Comparison of ENCODE assay signal across 9 cellular contexts in the genomic region with DNA sequence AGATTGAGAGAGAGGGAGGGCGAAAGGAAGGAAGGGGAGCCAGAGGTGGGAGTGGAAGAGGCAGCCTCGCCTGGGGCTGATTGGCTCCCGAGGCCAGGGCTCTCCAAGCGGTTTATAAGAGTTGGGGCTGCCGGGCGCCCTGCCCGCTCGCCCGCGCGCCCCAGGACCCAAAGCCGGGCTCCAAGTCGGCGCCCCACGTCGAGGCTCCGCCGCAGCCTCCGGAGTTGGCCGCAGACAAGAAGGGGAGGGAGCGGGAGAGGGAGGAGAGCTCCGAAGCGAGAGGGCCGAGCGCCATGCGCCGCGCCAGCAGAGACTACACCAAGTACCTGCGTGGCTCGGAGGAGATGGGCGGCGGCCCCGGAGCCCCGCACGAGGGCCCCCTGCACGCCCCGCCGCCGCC. TPM values are rescaled to one million over a fixed set of nuclear protein-coding genes. Genes with fewer than 3 reads are reported as not detected.
DNase-seq lines count a peak whose midpoint lies in the region; ATAC-seq and TF ChIP-seq lines count a peak whose summit lies in the region.
"Had no signal": no experiment of that assay in that cellular context is flagged by ENCODE, and none has a peak within 500 bp of the region (broad histone marks: within the 10 kb centered on the region; RNA-seq: fewer than 3 reads in every experiment).

Gene TNFSF11, plus strand, starts transcription at position 142 of the 400 bp plus-strand sequence. Its CDS starts 152 bp downstream, at position 294.

- in situ Hi-C loops in KBM-7 (cut with MboI; ENCODE audit: low pct_unique_long_range_greater_than_20kb, low sequenced_read_pairs) = no loop called here

- H3K4me3 ChIP-seq in mesodermal cell (ENCODE audit: extremely low read depth, insufficient read depth, low read length, poor library complexity, severe bottlenecking) (peak within 1 kb of the TSS; percentile 32), vagina (peak within 1 kb of the TSS; percentile 26 to 32)

- H3K27me3 ChIP-seq in vagina = no peaks in the 10 kb centered on the region

- no peak within 1 kb of the TSS for H3K27ac ChIP-seq in mesodermal cell (ENCODE audit: low read depth, low read length, severe bottlenecking)
- no peak within 1 kb of the TSS for H3K27ac ChIP-seq in vagina

- peak; percentile 16 for ATAC-seq in HG03442 (IDR thresholded peaks at IDR 0.05; ENCODE audit: unreplicated experiment)

- DNase-seq in activated naive CD4-positive, alpha-beta T cell treated with Interleukin-2 at 50 U/mL for 16 hours = peak; percentile 24
- DNase-seq in activated naive CD4-positive, alpha-beta T cell (lab: John Stamatoyannopoulos, UW) = no peak
- DNase-seq in astrocyte of the hippocampus (ENCODE audit: low read depth, low spot score) (peak; percentile 22), vagina (ENCODE audit: extremely low spot score in 2 of 2) (no peak), KBM-7 (no peak), RPMI8226 (no peak)
- DNase-seq: DND-41 had no signal

- no peak for TF ChIP-seq CTCF in vagina (IDR thresholded peaks at IDR 0.05)

- intact Hi-C loops in vagina (cut with DNase I) = no loop called here

- 4 to 6% methylated on average over 29 to 38 of the region's 39 CpGs for WGBS in mesodermal cell (ENCODE audit: insufficient coverage in 2 of 2), 2 experiments

- peaks cover 4% of the 10 kb centered on the region for H3K9me3 ChIP-seq in mesodermal cell (ENCODE audit: control insufficient read depth, low read length)
- no peaks in the 10 kb centered on the region for H3K9me3 ChIP-seq in vagina

- TF ChIP-seq POLR2A in vagina (IDR thresholded peaks at IDR 0.05) = no peak

- H3K4me1 ChIP-seq in mesodermal cell (ENCODE audit: control insufficient read depth, insufficient read depth, low read length, poor library complexity, severe bottlenecking) (no peaks in the 10 kb centered on the region), vagina (peaks cover 8% of the 10 kb centered on the region)

- H3K36me3 ChIP-seq in mesodermal cell (ENCODE audit: control insufficient read depth, insufficient read depth, low read length) (no peaks in the 10 kb centered on the region), vagina (no peaks in the 10 kb centered on the region)

RNA-seq across cellular contexts. Expression of gene TNFSF11, which starts in this region (rescaled TPM):
- not detected for polyA plus RNA-seq in mesodermal cell (2013, experiment 1 of 2)
- polyA plus RNA-seq in mesodermal cell (2013, experiment 2 of 2) = not detected
- total RNA-seq in vagina = not detected

Comparison
In these comparisons a context has a peak if more than half of its experiments do, and no peak if none do; other contexts are left out.
1. DNase-seq: peak in activated naive CD4-positive, alpha-beta T cell treated with Interleukin-2 at 50 U/mL for 16 hours (single experiment) and astrocyte of the hippocampus (single experiment); none in activated naive CD4-positive, alpha-beta T cell (0 of 4), vagina (0 of 2), KBM-7 (single experiment) and RPMI8226 (single experiment).